Comparison of ENCODE assay signal across 19 cellular contexts in the genomic region with DNA sequence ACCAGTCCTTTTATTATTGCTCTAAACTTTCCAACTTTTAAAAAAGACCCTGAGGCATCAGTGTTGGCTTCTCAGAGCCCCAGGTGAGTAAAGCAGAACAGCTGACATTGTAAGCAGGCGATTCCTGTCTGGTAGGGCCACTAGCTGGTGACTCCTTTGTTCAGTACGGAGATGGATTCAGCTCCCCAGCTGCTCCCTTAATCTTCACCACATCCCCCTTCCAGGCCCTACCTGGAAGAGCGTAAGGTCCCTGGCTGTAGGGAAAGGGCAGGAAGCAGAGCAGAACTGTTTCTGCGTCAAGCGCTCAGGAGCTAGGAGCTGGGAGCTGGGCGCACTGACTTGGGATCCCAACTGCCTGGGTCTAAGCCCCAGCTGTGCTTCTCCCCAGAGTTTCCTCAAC.
"Had no signal": no experiment of that assay in that cellular context is flagged by ENCODE, and none has a peak within 500 bp of the region (broad histone marks: within the 10 kb centered on the region; RNA-seq: fewer than 3 reads in every experiment).

No MANE protein-coding gene starts in this region.

- H3K27me3 Mint-ChIP-seq: activated B cell treated with CpG ODN at 0.5 μM for 24 hours; activated CD4-positive, alpha-beta memory T cell treated with anti-CD3 and anti-CD28 coated beads for 36 hours had no signal

- H3K4me3 ChIP-seq: dorsolateral prefrontal cortex, lung, psoas muscle, tibial artery had no signal

- H3K36me3 Mint-ChIP-seq: activated CD4-positive, alpha-beta memory T cell treated with anti-CD3 and anti-CD28 coated beads for 36 hours; brain had no signal

- H3K4me1 ChIP-seq: psoas muscle, tibial artery had no signal

- H3K4me1 Mint-ChIP-seq: activated B cell treated with CpG ODN at 0.5 μM for 24 hours had no signal

- H3K27me3 ChIP-seq: tibial artery had no signal

- H3K27ac Mint-ChIP-seq: activated B cell treated with CpG ODN at 0.5 μM for 24 hours; activated CD4-positive, alpha-beta memory T cell treated with anti-CD3 and anti-CD28 coated beads for 36 hours; brain had no signal

- H3K9me3 ChIP-seq: psoas muscle, tibial artery had no signal

- DNase-seq: activated B cell treated with CpG ODN at 0.5 μM for 24 hours; activated CD4-positive, alpha-beta memory T cell treated with anti-CD3 and anti-CD28 coated beads for 36 hours; activated CD4-positive, alpha-beta T cell treated with anti-CD3 and anti-CD28 coated beads for 4 hours; activated naive CD4-positive, alpha-beta T cell treated with Interleukin-2 at 50 U/mL for 16 hours; anterior cingulate cortex; central memory CD4-positive, alpha-beta T cell; dorsolateral prefrontal cortex; foreskin fibroblast; kidney; psoas muscle; right cardiac atrium; stimulated activated CD4-positive, alpha-beta T cell treated with anti-CD3 and anti-CD28 coated beads, Interleukin-2, amount 100 ng/mL, for 24 hours; stimulated activated naive CD8-positive, alpha-beta T cell treated with anti-CD3 and anti-CD28 coated beads, Interleukin-15, Interleukin-2, amounts not matched to agents 100 U/mL and 50 U/mL, for 24 hours; substantia nigra; tibial artery had no signal

- H3K36me3 ChIP-seq: tibial artery had no signal

- ATAC-seq: left lobe of liver; psoas muscle; right cardiac atrium; stimulated activated naive CD8-positive, alpha-beta T cell treated with anti-CD3 and anti-CD28 coated beads, Interleukin-15, Interleukin-2, amounts not matched to agents 100 U/mL and 50 U/mL, for 24 hours had no signal

- H3K27ac ChIP-seq: dorsolateral prefrontal cortex, epithelial cell of prostate, psoas muscle, tibial artery had no signal

- H3K4me3 Mint-ChIP-seq: activated B cell treated with CpG ODN at 0.5 μM for 24 hours; activated CD4-positive, alpha-beta memory T cell treated with anti-CD3 and anti-CD28 coated beads for 36 hours; brain had no signal

- H3K9me3 Mint-ChIP-seq: activated B cell treated with CpG ODN at 0.5 μM for 24 hours; activated CD4-positive, alpha-beta memory T cell treated with anti-CD3 and anti-CD28 coated beads for 36 hours had no signal
